Comparison of ENCODE assay signal across 8 cellular contexts in the genomic region with DNA sequence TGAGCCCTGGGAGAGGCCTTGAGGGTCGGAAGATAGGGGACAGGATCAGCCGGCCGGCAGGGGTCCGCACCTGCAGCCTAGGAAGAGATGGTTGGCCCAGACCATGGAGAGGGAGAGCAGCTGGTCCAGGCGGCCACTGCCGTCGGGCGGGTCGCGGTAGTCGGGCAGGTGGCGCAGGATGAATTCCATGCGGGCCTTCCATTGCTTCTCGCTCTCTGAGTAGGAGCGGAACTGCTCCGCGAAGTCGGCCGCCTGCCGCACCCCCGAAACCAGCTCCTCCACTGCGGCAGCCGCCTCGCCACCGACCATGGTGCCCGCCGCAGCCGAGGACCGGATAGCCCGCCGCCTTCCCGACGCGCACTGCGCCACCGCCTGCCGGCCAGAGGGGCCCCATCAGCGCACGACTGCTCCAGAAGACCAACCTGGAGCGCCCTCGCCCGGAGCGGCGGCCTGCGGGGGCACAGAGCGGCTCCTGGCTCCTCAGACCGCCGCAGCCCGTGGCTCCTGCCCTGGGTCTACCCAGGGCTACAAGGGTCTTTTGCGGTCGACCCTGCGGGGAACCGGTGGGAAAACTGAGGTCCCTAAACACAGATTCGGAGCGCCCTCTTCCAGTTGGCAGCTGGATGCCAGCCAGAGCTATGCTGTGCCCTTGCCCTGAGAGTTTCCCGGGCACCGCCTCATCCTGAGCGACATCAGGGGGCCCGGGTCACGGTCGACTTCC. TPM values are rescaled to one million over a fixed set of nuclear protein-coding genes. Genes with fewer than 3 reads are reported as not detected.
DNase-seq lines count a peak whose midpoint lies in the region; ATAC-seq and TF ChIP-seq lines count a peak whose summit lies in the region.

A gene with protein sequence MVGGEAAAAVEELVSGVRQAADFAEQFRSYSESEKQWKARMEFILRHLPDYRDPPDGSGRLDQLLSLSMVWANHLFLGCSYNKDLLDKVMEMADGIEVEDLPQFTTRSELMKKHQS (minus strand): TSS at position 336 of the 721 bp plus-strand sequence. CDS start 27 bp downstream, at position 309.

- H3K27ac ChIP-seq in IMR-90 (ENCODE audit: insufficient read depth, low read length) (peak within 1 kb of the TSS; percentile 87), PC-3 (ENCODE audit: low read length) (peak within 1 kb of the TSS; percentile 16; the same call in 1 of the 2 replicates), muscle layer of colon (ENCODE audit: low read depth, low read length) (peak within 1 kb of the TSS; percentile 61)

- no peaks in the 10 kb centered on the region for H3F3A ChIP-seq in PC-3 (ENCODE audit: low read length, unreplicated experiment)

- H3K9me3 ChIP-seq in IMR-90 (ENCODE audit: control insufficient read depth, insufficient read depth, low read length) (no peaks in the 10 kb centered on the region), PC-3 (ENCODE audit: low read length) (no peaks in the 10 kb centered on the region), muscle layer of colon (ENCODE audit: low read length) (no peaks in the 10 kb centered on the region)

- peak within 1 kb of the TSS; percentile 83 for H3K4ac ChIP-seq in IMR-90 (ENCODE audit: low read depth, low read length)

- in situ Hi-C loops in IMR-90 (cut with MboI; ENCODE audit: low sequenced_read_pairs), result loop anchor here (10.0 kb wide), 1 partner anchor 113 kb away; a partner anchor contains a TSS

- TF ChIP-seq CTCF in IMR-90 (conservative IDR thresholded peaks at IDR 0.05; ENCODE audit: low read depth, low read length), result peak; percentile 90
- peak; percentile 68 for TF ChIP-seq CTCF in PC-3 (conservative IDR thresholded peaks at IDR 0.05; ENCODE audit: low read depth, low read length)

- H3K56ac ChIP-seq in IMR-90 (ENCODE audit: extremely low read depth, insufficient read depth, low read length), result peak within 1 kb of the TSS; percentile 92

- peak within 1 kb of the TSS; percentile 88 for H3K18ac ChIP-seq in IMR-90 (ENCODE audit: low read depth, low read length)

- peak within 1 kb of the TSS; percentile 91 for H3K27ac Mint-ChIP-seq in activated T-cell treated with anti-CD3 and anti-CD28 coated beads, Interleukin-2, amount 50 U/mL, for 24 hours

- peak within 1 kb of the TSS; percentile 99 for H3K14ac ChIP-seq in IMR-90 (replicated peaks; ENCODE audit: low read depth, low read length)

- DNase-seq in DMS53 (lab: John Stamatoyannopoulos, UW), result peak; percentile 96
- peak; percentile 80 for DNase-seq in IMR-90
- peak; percentile 80 for DNase-seq in PC-3
- DNase-seq in activated T-cell treated with anti-CD3 and anti-CD28 coated beads, Interleukin-2, amount 50 U/mL, for 24 hours, result peak; percentile 93
- DNase-seq in erythroblast (lab: John Stamatoyannopoulos, UW), result peak; percentile 90 to 94
- DNase-seq in stimulated activated CD8-positive, alpha-beta memory T cell treated with anti-CD3 and anti-CD28 coated beads, Interleukin-7, amount 100 ng/mL, for 24 hours (ENCODE audit: low read depth), result peak; percentile 71

- H4K20me1 ChIP-seq in IMR-90 (ENCODE audit: insufficient read depth, low read length) (no peaks in the 10 kb centered on the region; the same call in 1 of the 2 replicates), PC-3 (ENCODE audit: low read length) (no peaks in the 10 kb centered on the region)

- peak within 1 kb of the TSS; percentile 79 for H3K9ac ChIP-seq in IMR-90 (ENCODE audit: low read depth, low read length)
- peak within 1 kb of the TSS; percentile 88 for H3K9ac ChIP-seq in PC-3 (ENCODE audit: low read length)
- H3K9ac ChIP-seq in muscle layer of colon (ENCODE audit: low read length), result peak within 1 kb of the TSS; percentile 38

- H2AFZ ChIP-seq in IMR-90 (replicated peaks; ENCODE audit: low read length, poor library complexity) (peak within 1 kb of the TSS; percentile 100), PC-3 (ENCODE audit: low read length) (peak within 1 kb of the TSS; percentile 92)

- H3K23ac ChIP-seq in IMR-90 (ENCODE audit: low read depth, low read length), result peak within 1 kb of the TSS; percentile 96

- peak; percentile 74 for TF ChIP-seq POLR2A in IMR-90 (IDR thresholded peaks at IDR 0.05; ENCODE audit: low read depth, low read length)
- TF ChIP-seq POLR2A in erythroblast (IDR thresholded peaks at IDR 0.05; ENCODE audit: low read length), result peak; percentile 92

- CTCF ChIA-PET in IMR-90 (lab: Yijun Ruan, JAX) (interaction anchor here (0.7 to 1.5 kb wide), 7 partner anchors 20 to 175 kb away, joined by 3 to 5 read pairs (median 3); no protein-coding TSS in a partner anchor), PC-3 (lab: Charles Lee) (interaction anchor here (1.1 kb wide), 1 partner anchor 94 kb away, joined by 5 read pairs; no protein-coding TSS in a partner anchor)

- peaks cover 4% of the 10 kb centered on the region for H3K36me3 ChIP-seq in IMR-90 (ENCODE audit: control insufficient read depth, insufficient read depth, low read length)
- H3K36me3 ChIP-seq in PC-3 (ENCODE audit: low read depth, low read length), result no peaks in the 10 kb centered on the region
- no peaks in the 10 kb centered on the region for H3K36me3 ChIP-seq in muscle layer of colon (ENCODE audit: insufficient read depth, low read length)

- H4K8ac ChIP-seq in IMR-90 (ENCODE audit: low read depth in 2 of 2, low read length in 2 of 2), result peak within 1 kb of the TSS; percentile 99

- TF ChIP-seq RAD21 in IMR-90 (IDR thresholded peaks at IDR 0.05; ENCODE audit: low read length), result peak; percentile 63

- peaks cover 32% of the 10 kb centered on the region for H3K79me2 ChIP-seq in PC-3 (ENCODE audit: low read length)

- peaks cover 45% of the 10 kb centered on the region for H3K4me1 Mint-ChIP-seq in activated T-cell treated with anti-CD3 and anti-CD28 coated beads, Interleukin-2, amount 50 U/mL, for 24 hours (ENCODE audit: low read depth)

- ATAC-seq in GM21528 (IDR thresholded peaks at IDR 0.05; ENCODE audit: low FRiP score, unreplicated experiment) (peak; percentile 96), IMR-90 (ENCODE audit: low read depth) (peak; percentile 100), PC-3 (peak; percentile 99)

- intact Hi-C loops in IMR-90 (cut with micrococcal nuclease) (loop anchor here (1.0 kb wide), 3 partner anchors 92 to 166 kb away; no protein-coding TSS in a partner anchor), PC-3 (cut with micrococcal nuclease) (loop anchor here (2.0 to 5.0 kb wide), 3 partner anchors 19 to 115 kb away; no protein-coding TSS in a partner anchor)

- H3K9me1 ChIP-seq in IMR-90 (ENCODE audit: insufficient read depth, low read length), result peaks cover 5% of the 10 kb centered on the region

- POLR2A ChIA-PET in IMR-90 (lab: Charles Lee; ENCODE audit: unreplicated experiment), result no interaction called here
- POLR2A ChIA-PET in PC-3 (lab: Charles Lee; ENCODE audit: unreplicated experiment), result interaction anchor here (0.7 kb wide), 2 partner anchors 34 to 203 kb away, joined by 3 to 7 read pairs; no protein-coding TSS in a partner anchor

- peak within 1 kb of the TSS; percentile 91 for H2AK5ac ChIP-seq in IMR-90 (ENCODE audit: low read depth, low read length)

- peaks cover 35% of the 10 kb centered on the region for H3K36me3 Mint-ChIP-seq in activated T-cell treated with anti-CD3 and anti-CD28 coated beads, Interleukin-2, amount 50 U/mL, for 24 hours (ENCODE audit: low read depth)

- peak within 1 kb of the TSS; percentile 80 for H2BK5ac ChIP-seq in IMR-90 (ENCODE audit: low read depth, low read length, poor library complexity, severe bottlenecking)

- no peaks in the 10 kb centered on the region for H3K9me3 Mint-ChIP-seq in activated T-cell treated with anti-CD3 and anti-CD28 coated beads, Interleukin-2, amount 50 U/mL, for 24 hours

- H3K9me2 ChIP-seq in PC-3 (replicated peaks; ENCODE audit: low read length), result no peaks in the 10 kb centered on the region

- H3K4me3 Mint-ChIP-seq in activated T-cell treated with anti-CD3 and anti-CD28 coated beads, Interleukin-2, amount 50 U/mL, for 24 hours, result peak within 1 kb of the TSS; percentile 98

- H3K4me2 ChIP-seq in IMR-90 (ENCODE audit: low read depth, low read length) (peak within 1 kb of the TSS; percentile 95), PC-3 (ENCODE audit: low read length) (peak within 1 kb of the TSS; percentile 99)

- BruUV-seq in IMR-90 (replicated peaks; lab: Mats Ljungman, UMichigan) (no TSS peak), PC-3 (replicated peaks; lab: Mats Ljungman, UMichigan) (no TSS peak)

- peak within 1 kb of the TSS; percentile 94 for H2AK9ac ChIP-seq in IMR-90 (replicated peaks; ENCODE audit: low read depth, low read length, poor library complexity)

- H3K27me3 ChIP-seq in IMR-90 (ENCODE audit: control insufficient read depth, insufficient read depth, low read length) (no peaks in the 10 kb centered on the region), PC-3 (ENCODE audit: low read length) (no peaks in the 10 kb centered on the region), muscle layer of colon (ENCODE audit: control insufficient read depth in 1 of 2, insufficient read depth in 2 of 2, low read length in 2 of 2) (no peaks in the 10 kb centered on the region)

- H4K5ac ChIP-seq in IMR-90 (ENCODE audit: low read depth, low read length), result peak within 1 kb of the TSS; percentile 95

- H3K27me3 Mint-ChIP-seq in activated T-cell treated with anti-CD3 and anti-CD28 coated beads, Interleukin-2, amount 50 U/mL, for 24 hours, result no peaks in the 10 kb centered on the region

- peak within 1 kb of the TSS; percentile 91 for H2BK20ac ChIP-seq in IMR-90 (ENCODE audit: low read depth, low read length)

- peak within 1 kb of the TSS; percentile 96; the same call in 2 of the 3 replicates for H2BK15ac ChIP-seq in IMR-90 (ENCODE audit: low read depth, low read length)

- H2BK120ac ChIP-seq in IMR-90 (ENCODE audit: low read depth, low read length), result peak within 1 kb of the TSS; percentile 95

- peak within 1 kb of the TSS; percentile 95 for H4K91ac ChIP-seq in IMR-90 (ENCODE audit: insufficient read depth, low read depth, low read length)

- 6% methylated on average over 25 of the region's 61 CpGs; no CpG with 5 or more reads in 1 of the 2 experiments for WGBS in IMR-90 (ENCODE audit: extremely low coverage in 2 of 2, insufficient read length in 1 of 2), 2 experiments

- H3K4me1 ChIP-seq in IMR-90 (ENCODE audit: control insufficient read depth, insufficient read depth, low read length), result peaks cover 8% of the 10 kb centered on the region
- H3K4me1 ChIP-seq in PC-3 (ENCODE audit: insufficient read depth, low read length), result peaks cover 24% of the 10 kb centered on the region; the same call in 1 of the 2 replicates
- H3K4me1 ChIP-seq in muscle layer of colon (ENCODE audit: insufficient read depth, low read length), result peaks cover 20% of the 10 kb centered on the region

- dilution Hi-C loops in IMR-90 (cut with HindIII; ENCODE audit: low sequenced_read_pairs, unreplicated experiment), result no loop called here

- H3K79me1 ChIP-seq in IMR-90 (ENCODE audit: low read depth in 1 of 2, low read length in 2 of 2), result peaks cover 23 to 40% of the 10 kb centered on the region in 2 experiments

- H3K4me3 ChIP-seq in IMR-90 (ENCODE audit: insufficient read depth, low read depth, low read length) (peak within 1 kb of the TSS; percentile 71), PC-3 (ENCODE audit: low read length) (peak within 1 kb of the TSS; percentile 96), muscle layer of colon (ENCODE audit: low read depth in 1 of 2, low read length in 2 of 2) (peak within 1 kb of the TSS; percentile 92 to 97)

RNA-seq across cellular contexts. Expression of the gene that starts here (rescaled TPM):
- 18.1 and 27.5 TPM in 2 replicates for total RNA-seq in IMR-90 (2012; rRNA removed)
- polyA plus RNA-seq in IMR-90 (2012; rRNA removed), result 11.1 and 14.0 TPM in 2 replicates
- polyA plus RNA-seq in IMR-90 (2012; cell fraction: cytosol; rRNA removed), result 10.8 and 11.5 TPM in 2 replicates
- 2.3 and 5.1 TPM in 2 replicates for polyA plus RNA-seq in IMR-90 (2012; cell fraction: nucleus; rRNA removed; ENCODE audit: low replicate concordance)
- 29.7 and 38.2 TPM in 2 replicates for total RNA-seq in PC-3 (2014; rRNA removed)

Comparison
In these comparisons a context has a peak if more than half of its experiments do, and no peak if none do; other contexts are left out.
1. Peak in every context shown above with its lines: DNase-seq, ATAC-seq, H3K4me3 ChIP-seq and H3K27ac ChIP-seq.
2. H3K27ac ChIP-seq: peak in every context shown above with its lines; median percentile 87 in IMR-90; 61 in muscle layer of colon; 16 in PC-3.
3. H3K9ac ChIP-seq: peak in every context shown above with its lines; median percentile 88 in PC-3; 79 in IMR-90; 38 in muscle layer of colon.